9 cellular contexts compared by ENCODE assay signal in genomic region chr3:70531063-70531657, GRCh38.
DNase-seq lines count a peak whose midpoint lies in the region; ATAC-seq and TF ChIP-seq lines count a peak whose summit lies in the region.
"Had no signal": no experiment of that assay in that cellular context is flagged by ENCODE, and none has a peak within 500 bp of the region (broad histone marks: within the 10 kb centered on the region; RNA-seq: fewer than 3 reads in every experiment).

No MANE protein-coding gene starts in this region.

- DNase-seq in heart left ventricle: no peak
- DNase-seq in left ventricle myocardium superior: no peak
- peak; percentile 24 for DNase-seq in RWPE1 (ENCODE audit: low spot score)
- peak; percentile 43 for DNase-seq in fibroblast of villous mesenchyme (ENCODE audit: low read depth)
- peak; percentile 77 for DNase-seq in superior temporal gyrus (ENCODE audit: extremely low spot score)
- no peak for DNase-seq in HK-2 (ENCODE audit: unreplicated experiment)
- DNase-seq: activated naive CD8-positive, alpha-beta T cell treated with anti-CD3 and anti-CD28 coated beads, Interleukin-2, amount 10 ng/mL, durations not matched to agents 7 days and 5 days had no signal

- no peaks in the 10 kb centered on the region for H3K9me3 ChIP-seq in heart left ventricle

- intact Hi-C loops in heart left ventricle (cut with DNase I) (loop anchor here in 7 of 10 donors (5.0 to 10.0 kb wide), 6 partner anchors 774 to 1124 kb away; no protein-coding TSS in a partner anchor), left ventricle myocardium superior (cut with micrococcal nuclease) (no loop called here)

- TF ChIP-seq CTCF in heart left ventricle (IDR thresholded peaks at IDR 0.05): peak in 11 of 12 donors; percentile 26 to 71 (median 52)
- TF ChIP-seq CTCF in RWPE1 (conservative IDR thresholded peaks at IDR 0.05; ENCODE audit: low read depth): peak; percentile 77
- peak; percentile 59 for TF ChIP-seq CTCF in fibroblast of villous mesenchyme (IDR thresholded peaks at IDR 0.05; ENCODE audit: insufficient read depth, low read depth, low read length)

- ATAC-seq in heart left ventricle (no peak), left ventricle myocardium superior (no peak), HG02759 (IDR thresholded peaks at IDR 0.05; ENCODE audit: unreplicated experiment) (no peak), GM19328 (IDR thresholded peaks at IDR 0.05; ENCODE audit: unreplicated experiment) (no peak)

- 41 to 47% (median 44%) methylated on average over 4 of the region's 4 CpGs for WGBS in heart left ventricle, 4 donors

- CTCF ChIA-PET in RWPE1 (lab: Yijun Ruan, JAX): no interaction called here

- no peaks in the 10 kb centered on the region for H3K36me3 ChIP-seq in heart left ventricle

- POLR2A ChIA-PET in RWPE1 (lab: Yijun Ruan, JAX; ENCODE audit: low non-redundant PET): no interaction called here

- H3K4me1 ChIP-seq in heart left ventricle: no peaks in the 10 kb centered on the region

- H3K27ac ChIP-seq in heart left ventricle (no peak overlapping the region), RWPE1 (no peak overlapping the region)

- H3K4me3 ChIP-seq in heart left ventricle (no peak overlapping the region), fibroblast of villous mesenchyme (ENCODE audit: low read depth, low read length) (no peak overlapping the region)

- H3K27me3 ChIP-seq in heart left ventricle: peaks cover 0 to 5% (median 0%) of the 10 kb centered on the region in 9 donors

- TF ChIP-seq POLR2A in heart left ventricle (IDR thresholded peaks at IDR 0.05): no peak

Comparison
In these comparisons a context has a peak if more than half of its experiments do, and no peak if none do; other contexts are left out.
1. DNase-seq: peak in RWPE1 (single experiment), fibroblast of villous mesenchyme (single experiment) and superior temporal gyrus (single experiment); none in heart left ventricle (0 of 5), left ventricle myocardium superior (single experiment) and HK-2 (single experiment).
2. Peak in every context shown above with its lines, with median percentiles within 50 percentile points of each other: CTCF ChIP-seq.